14 cellular contexts compared by ENCODE assay signal in the genomic region with DNA sequence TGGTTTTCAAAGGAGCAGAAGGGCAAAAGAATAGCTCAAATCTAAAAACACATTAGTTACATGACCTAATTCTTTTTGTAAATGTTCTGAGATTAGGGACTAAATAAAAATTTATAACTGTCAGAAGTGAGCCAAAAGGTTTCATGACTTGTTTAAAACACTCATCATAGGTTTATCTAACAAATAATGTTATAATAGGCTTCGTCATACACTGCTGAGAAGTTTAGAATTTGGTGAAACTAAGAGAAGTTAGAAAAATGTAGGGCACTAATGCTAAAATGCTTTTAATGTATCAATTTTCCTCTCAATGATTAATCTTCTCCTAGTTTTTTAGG.
A peak's percentile ranks its signal among the peaks of the same experiment; 100 is the strongest.
DNase-seq lines count a peak whose midpoint lies in the region; ATAC-seq, FAIRE-seq and TF ChIP-seq lines count a peak whose summit lies in the region.
"Had no signal": no experiment of that assay in that cellular context is flagged by ENCODE, and none has a peak within 500 bp of the region (broad histone marks: within the 10 kb centered on the region; RNA-seq: fewer than 3 reads in every experiment).

No MANE protein-coding gene starts in this region.

- no peaks in the 10 kb centered on the region for H3K27me3 ChIP-seq in heart left ventricle
- H3K27me3 ChIP-seq: BLaER1 treated with 17β-estradiol and CSF1 and Interleukin-3, amounts not matched to agents 10 nM and 100 nM had no signal

- H3K27ac ChIP-seq in kidney (ENCODE audit: low read depth in 2 of 2, low read length in 2 of 2) (no peak overlapping the region), heart left ventricle (no peak overlapping the region)
- H3K27ac ChIP-seq: BLaER1 treated with 17β-estradiol and CSF1 and Interleukin-3, amounts not matched to agents 10 nM and 100 nM had no signal

- H3K4me3 Mint-ChIP-seq in nephron, result no peak overlapping the region
- H3K4me3 Mint-ChIP-seq: B cell; CD8-positive, alpha-beta T cell had no signal

- H3K9me3 ChIP-seq in kidney (ENCODE audit: control insufficient read depth in 1 of 2, low read length in 2 of 2) (no peaks in the 10 kb centered on the region), heart left ventricle (no peaks in the 10 kb centered on the region)
- H3K9me3 ChIP-seq: BLaER1 treated with 17β-estradiol and CSF1 and Interleukin-3, amounts not matched to agents 10 nM and 100 nM; HAP-1 had no signal

- H3K36me3 ChIP-seq in kidney (ENCODE audit: control insufficient read depth in 1 of 2, insufficient read depth in 2 of 2, low read length in 2 of 2) (no peaks in the 10 kb centered on the region), heart left ventricle (no peaks in the 10 kb centered on the region)
- H3K36me3 ChIP-seq: BLaER1 treated with 17β-estradiol and CSF1 and Interleukin-3, amounts not matched to agents 10 nM and 100 nM; HAP-1 had no signal

- H3K27ac Mint-ChIP-seq in nephron, result peak overlapping the region; percentile 82 to 89 (median 89)
- H3K27ac Mint-ChIP-seq: B cell; CD8-positive, alpha-beta T cell had no signal

- DNase-seq in amniotic epithelial cell (ENCODE audit: low read depth), result peak; percentile 31
- no peak for DNase-seq in kidney
- no peak for DNase-seq in NCI-H2171 treated with DMSO at 0.1 percent for 48 hours (lab: John Stamatoyannopoulos, UW)
- DNase-seq in cerebellar cortex (ENCODE audit: low spot score), result no peak
- no peak for DNase-seq in heart left ventricle
- DNase-seq: Calu3; CD8-positive, alpha-beta T cell; DMS79 treated with DMSO at 0.1 percent for 48 hours; GF-D8 had no signal

- no peak for ATAC-seq in heart left ventricle
- ATAC-seq: CD8-positive, alpha-beta T cell had no signal

- TF ChIP-seq POLR2A in heart left ventricle (IDR thresholded peaks at IDR 0.05), result no peak

- no peaks in the 10 kb centered on the region for H3K9me3 Mint-ChIP-seq in nephron
- H3K9me3 Mint-ChIP-seq: CD8-positive, alpha-beta T cell had no signal

- H3K36me3 Mint-ChIP-seq in nephron (ENCODE audit: low read depth), result no peaks in the 10 kb centered on the region
- H3K36me3 Mint-ChIP-seq: CD8-positive, alpha-beta T cell had no signal

- H3K4me3 ChIP-seq in kidney (ENCODE audit: low read length in 2 of 2) (no peak overlapping the region), heart left ventricle (no peak overlapping the region)
- H3K4me3 ChIP-seq: BLaER1 treated with 17β-estradiol and CSF1 and Interleukin-3, amounts not matched to agents 10 nM and 100 nM; HAP-1 had no signal

- H3K27me3 Mint-ChIP-seq in nephron (ENCODE audit: low read depth), result no peaks in the 10 kb centered on the region
- H3K27me3 Mint-ChIP-seq: B cell had no signal

- 68 to 82% (median 78%) methylated on average over 1 of the region's 1 CpG for WGBS in heart left ventricle, 4 donors

- TF ChIP-seq CTCF in kidney (IDR thresholded peaks at IDR 0.05; ENCODE audit: borderline replicate concordance, extremely low read depth, insufficient read depth) (no peak), nephron (IDR thresholded peaks at IDR 0.05; ENCODE audit: unreplicated experiment in 3 of 3) (no peak), heart left ventricle (IDR thresholded peaks at IDR 0.05) (no peak)

- no peak overlapping the region for H3K9ac ChIP-seq in kidney (ENCODE audit: low read length in 2 of 2)
- H3K9ac ChIP-seq: BLaER1 treated with 17β-estradiol and CSF1 and Interleukin-3, amounts not matched to agents 10 nM and 100 nM had no signal

- intact Hi-C loops in kidney (cut with DNase I), result no loop called here
- intact Hi-C loops in heart left ventricle (cut with DNase I), result loop anchor here in 1 of 10 donors (10.0 kb wide), 1 partner anchor 56 kb away; no protein-coding TSS in a partner anchor

- peak; percentile 19 for FAIRE-seq in kidney (lab: Jason Lieb, UNC)
- FAIRE-seq: GM19239 had no signal

- no peaks in the 10 kb centered on the region for H3K4me1 ChIP-seq in kidney (ENCODE audit: control insufficient read depth in 1 of 2, insufficient read depth in 1 of 2, low read depth in 1 of 2, low read length in 2 of 2)
- peaks cover 0 to 16% (median 0%) of the 10 kb centered on the region in 12 donors for H3K4me1 ChIP-seq in heart left ventricle
- H3K4me1 ChIP-seq: BLaER1 treated with 17β-estradiol and CSF1 and Interleukin-3, amounts not matched to agents 10 nM and 100 nM; HAP-1 had no signal

- H3K4me1 Mint-ChIP-seq in nephron, result peaks cover 33% of the 10 kb centered on the region
- H3K4me1 Mint-ChIP-seq: B cell had no signal
